13 cellular contexts compared by ENCODE assay signal in the genomic region with DNA sequence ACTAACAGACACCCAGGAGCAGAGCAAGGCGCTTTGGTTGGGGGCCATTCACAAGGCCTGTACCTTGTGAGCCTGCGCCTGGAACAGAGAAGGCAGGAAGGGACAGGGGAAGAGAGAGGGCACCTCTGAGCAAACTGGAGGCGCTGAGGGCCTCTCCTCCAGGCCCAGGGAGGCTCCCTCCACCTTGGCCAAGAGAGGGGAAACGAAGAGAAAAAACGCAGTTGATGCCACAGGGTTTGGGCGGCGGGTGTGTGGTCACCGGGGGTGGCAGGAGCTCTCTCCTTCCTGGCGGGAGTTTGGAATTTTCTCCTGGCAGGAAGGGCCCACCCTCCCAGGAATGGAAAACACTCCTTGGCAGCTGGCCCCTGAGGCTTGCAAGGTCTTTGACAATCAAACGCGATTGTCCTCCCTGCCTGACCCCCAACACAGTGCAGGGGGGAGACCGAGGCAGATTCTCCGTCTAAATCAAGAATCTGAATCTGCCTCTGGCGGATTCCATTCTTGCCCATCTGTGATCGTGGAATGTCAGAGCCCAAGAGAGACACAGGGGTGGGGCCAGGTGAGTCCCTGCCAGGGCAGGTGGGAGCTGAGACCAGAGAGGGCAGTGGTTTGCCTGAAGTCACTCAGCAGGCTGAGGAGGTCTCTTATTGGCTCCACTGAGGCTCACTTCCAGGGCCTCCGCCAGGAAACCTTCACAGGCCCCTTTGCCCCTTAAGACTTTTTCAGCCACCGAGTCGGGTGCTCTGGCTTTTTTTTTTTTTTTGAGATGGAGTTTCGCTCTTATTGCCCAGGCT. TPM values are rescaled to one million over a fixed set of nuclear protein-coding genes. Genes with fewer than 3 reads are reported as not detected.
A peak's percentile ranks its signal among the peaks of the same experiment; 100 is the strongest.
DNase-seq lines count a peak whose midpoint lies in the region; ATAC-seq, FAIRE-seq and TF ChIP-seq lines count a peak whose summit lies in the region.
"Had no signal": no experiment of that assay in that cellular context is flagged by ENCODE, and none has a peak within 500 bp of the region (broad histone marks: within the 10 kb centered on the region; RNA-seq: fewer than 3 reads in every experiment).

No MANE protein-coding gene starts in this region.

- TF ChIP-seq EP300 in A549 (IDR thresholded peaks at IDR 0.05) (no peak), Ishikawa (IDR thresholded peaks at IDR 0.05; ENCODE audit: borderline replicate concordance) (peak; percentile 86), suprapubic skin (IDR thresholded peaks at IDR 0.05) (no peak)

- FAIRE-seq in A549 (lab: Jason Lieb, UNC) = no peak
- FAIRE-seq in endothelial cell of umbilical vein (lab: Jason Lieb, UNC) = peak; percentile 28
- FAIRE-seq: frontal cortex had no signal

- no peak overlapping the region for H3K4me3 Mint-ChIP-seq in osteocyte (ENCODE audit: unreplicated experiment)
- H3K4me3 Mint-ChIP-seq: activated CD4-positive, alpha-beta T cell treated with anti-CD3 and anti-CD28 coated beads for 36 hours had no signal

- POLR2A ChIA-PET in A549 (lab: Yijun Ruan, JAX) = no interaction called here
- POLR2A ChIA-PET in endothelial cell of umbilical vein (lab: Charles Lee) = interaction anchor here (0.9 kb wide), 1 partner anchor 13 kb away, joined by 3 read pairs; no protein-coding TSS in a partner anchor

- H3K27me3 Mint-ChIP-seq in osteocyte (ENCODE audit: unreplicated experiment) = no peaks in the 10 kb centered on the region

- TF ChIP-seq CTCF in A549 (IDR thresholded peaks at IDR 0.05) = no peak
- no peak for TF ChIP-seq CTCF in endothelial cell of umbilical vein (IDR thresholded peaks at IDR 0.05; ENCODE audit: extremely low read depth in 1 of 2, insufficient read depth in 1 of 2, low read depth in 1 of 2, low read length in 2 of 2)
- TF ChIP-seq CTCF in osteocyte (IDR thresholded peaks at IDR 0.05) = no peak
- TF ChIP-seq CTCF in suprapubic skin (IDR thresholded peaks at IDR 0.05) = no peak

- dilution Hi-C loops in endothelial cell of umbilical vein (cut with MboI; ENCODE audit: extremely low pct_ligation_motif_present, low sequenced_read_pairs) = no loop called here

- no peaks in the 10 kb centered on the region for H3K27me3 ChIP-seq in endothelial cell of umbilical vein (ENCODE audit: control insufficient read depth in 2 of 2, insufficient read depth in 2 of 2, low read length in 2 of 2)
- H3K27me3 ChIP-seq in suprapubic skin = no peaks in the 10 kb centered on the region

- H3K36me3 ChIP-seq in endothelial cell of umbilical vein (ENCODE audit: control insufficient read depth in 2 of 2, extremely low read depth in 1 of 2, insufficient read depth in 2 of 2, low read length in 2 of 2) (no peaks in the 10 kb centered on the region), suprapubic skin (no peaks in the 10 kb centered on the region)

- peak overlapping the region; percentile 56 for H3K4me2 ChIP-seq in A549
- H3K4me2 ChIP-seq in endothelial cell of umbilical vein (ENCODE audit: insufficient read depth, low read length) = no peak overlapping the region

- in situ Hi-C loops in ACHN (cut with HindIII; ENCODE audit: low pct_ligation_motif_present, low pct_unique_long_range_greater_than_20kb, low sequenced_read_pairs) = no loop called here

- peak overlapping the region; percentile 97 for H3K27ac Mint-ChIP-seq in osteocyte (ENCODE audit: unreplicated experiment)
- H3K27ac Mint-ChIP-seq: activated CD4-positive, alpha-beta T cell treated with anti-CD3 and anti-CD28 coated beads for 36 hours; activated T-helper 2 cell treated with anti-CD3 and anti-CD28 coated beads, Interferon-gamma antibody, Interleukin-2, Interleukin-4, amounts not matched to agents 10 μg/mL and 5 μg/mL and 100 μg/mL, durations not matched to agents 14 hours and 24 hours and 36 hours had no signal

- DNase-seq in A549 (ENCODE audit: low read depth in 1 of 2, low spot score in 1 of 2) = no peak
- DNase-seq in endothelial cell of umbilical vein (ENCODE audit: low read depth, low spot score) = no peak
- no peak for DNase-seq in osteocyte (ENCODE audit: extremely low spot score, unreplicated experiment)
- DNase-seq in NCI-H526 (lab: John Stamatoyannopoulos, UW) = no peak
- no peak for DNase-seq in 8988T
- no peak for DNase-seq in suprapubic skin (ENCODE audit: low spot score in 2 of 2)
- no peak for DNase-seq in ACHN
- DNase-seq: activated CD4-positive, alpha-beta T cell treated with anti-CD3 and anti-CD28 coated beads for 36 hours; cerebellar nuclear complex had no signal

- ATAC-seq in A549 = peak in 1 of 2 experiments; percentile 40; a peak in 3 of 6 replicates
- ATAC-seq: activated CD4-positive, alpha-beta T cell treated with anti-CD3 and anti-CD28 coated beads for 36 hours had no signal

- no peak overlapping the region for H3K9ac ChIP-seq in endothelial cell of umbilical vein (replicated peaks; ENCODE audit: extremely low read depth, insufficient read depth, low read length)

- no peaks in the 10 kb centered on the region for H3K9me3 Mint-ChIP-seq in osteocyte (ENCODE audit: unreplicated experiment)
- H3K9me3 Mint-ChIP-seq: activated T-helper 2 cell treated with anti-CD3 and anti-CD28 coated beads, Interferon-gamma antibody, Interleukin-2, Interleukin-4, amounts not matched to agents 10 μg/mL and 5 μg/mL and 100 μg/mL, durations not matched to agents 14 hours and 24 hours and 36 hours had no signal

- no peak overlapping the region for H3K4me3 ChIP-seq in A549
- no peak overlapping the region for H3K4me3 ChIP-seq in endothelial cell of umbilical vein (replicated peaks in 1 of 3; ENCODE audit: insufficient read depth in 1 of 3, low read depth in 1 of 3, low read length in 3 of 3)
- no peak overlapping the region for H3K4me3 ChIP-seq in suprapubic skin
- H3K4me3 ChIP-seq: skin epidermis had no signal

- no peaks in the 10 kb centered on the region for H3K9me1 ChIP-seq in endothelial cell of umbilical vein (replicated peaks; ENCODE audit: control insufficient read depth, extremely low read depth, insufficient read depth, low read length)

- peaks cover 79% of the 10 kb centered on the region for H3K4me1 Mint-ChIP-seq in osteocyte (ENCODE audit: unreplicated experiment)

- no peaks in the 10 kb centered on the region for H3K79me2 ChIP-seq in endothelial cell of umbilical vein (ENCODE audit: control insufficient read depth, insufficient read depth, low read length)

- H4K20me1 ChIP-seq in endothelial cell of umbilical vein (replicated peaks; ENCODE audit: control insufficient read depth, extremely low read depth, insufficient read depth, low read length) = no peaks in the 10 kb centered on the region

- TF ChIP-seq POLR2A in A549 (IDR thresholded peaks at IDR 0.05; ENCODE audit: low read length) (no peak), endothelial cell of umbilical vein (IDR thresholded peaks at IDR 0.05; ENCODE audit: low read depth, low read length) (no peak), suprapubic skin (IDR thresholded peaks at IDR 0.05) (no peak)

- intact Hi-C loops in endothelial cell of umbilical vein (cut with micrococcal nuclease) = no loop called here

- H2AFZ ChIP-seq in endothelial cell of umbilical vein (ENCODE audit: low read depth, low read length) = peak overlapping the region; percentile 85

- H3K9me3 ChIP-seq in A549 = no peaks in the 10 kb centered on the region
- no peaks in the 10 kb centered on the region for H3K9me3 ChIP-seq in endothelial cell of umbilical vein (replicated peaks; ENCODE audit: control insufficient read depth, insufficient read depth, low read length)
- H3K9me3 ChIP-seq in suprapubic skin = no peaks in the 10 kb centered on the region

- CTCF ChIA-PET in A549 (lab: Yijun Ruan, JAX) (interaction anchor here (0.5 to 3.0 kb wide), 4 partner anchors 8 to 128 kb away, joined by 3 to 15 read pairs (median 6); no protein-coding TSS in a partner anchor), endothelial cell of umbilical vein (lab: Charles Lee) (interaction anchor here (1.2 to 2.0 kb wide), 3 partner anchors 8 to 13 kb away, joined by 3 to 6 read pairs (median 3); no protein-coding TSS in a partner anchor)

- H3K4me1 ChIP-seq in A549 (peaks cover 58% of the 10 kb centered on the region), endothelial cell of umbilical vein (ENCODE audit: control insufficient read depth, extremely low read depth, insufficient read depth, low read length) (peaks cover 10% of the 10 kb centered on the region), suprapubic skin (peaks cover 48% of the 10 kb centered on the region)

- BruUV-seq in endothelial cell of umbilical vein (replicated peaks; lab: Mats Ljungman, UMichigan) = no TSS peak

- 68% methylated on average over 13 of the region's 19 CpGs for WGBS in A549 (ENCODE audit: missing lambda C conversion rate)
- 54% methylated on average over 18 of the region's 19 CpGs for WGBS in suprapubic skin

- no peaks in the 10 kb centered on the region for H3K36me3 Mint-ChIP-seq in osteocyte (ENCODE audit: unreplicated experiment)

- no peak for TF ChIP-seq RAD21 in A549 (conservative IDR thresholded peaks at IDR 0.05 in 1 of 2, IDR thresholded peaks at IDR 0.05 in 1 of 2)
- TF ChIP-seq RAD21 in Ishikawa (IDR thresholded peaks at IDR 0.05; ENCODE audit: low read depth) = peak; percentile 7; the same call in 1 of the 2 replicates

- H3K27ac ChIP-seq in A549 (peak overlapping the region; percentile 78 to 88), endothelial cell of umbilical vein (ENCODE audit: insufficient read depth, low read depth, low read length) (no peak overlapping the region), suprapubic skin (no peak overlapping the region)

RNA-seq across cellular contexts. Expression of gene RPL3, which starts 21.0 kb away (rescaled TPM):
- polyA plus RNA-seq in A549 (2011; rRNA removed) (1,852 and 1,921 TPM in 2 replicates), A549 (2017; fragmentation: RNase III; extraction: RNeasy Plus Mini Kit Qiagen cat#74134 plus additional on column Dnase treatment) (1,908 to 2,151 TPM (median 1,965 TPM) in 3 replicates), endothelial cell of umbilical vein (3,568 and 4,065 TPM in 2 replicates)
- polyA plus RNA-seq in A549 (2012; cell fraction: cytosol; rRNA removed) = 3,052 and 3,485 TPM in 2 replicates
- 1,995 and 2,105 TPM in 2 replicates for polyA plus RNA-seq in A549 (2012; cell fraction: nucleus; rRNA removed)
- polyA minus RNA-seq in A549 (2011; rRNA and poly(A)+ RNA removed) = 1,682 and 1,944 TPM in 2 replicates
- total RNA-seq in endothelial cell of umbilical vein (1,954 and 2,068 TPM in 2 replicates), osteocyte (1,770 and 1,792 TPM in 2 replicates), suprapubic skin (1,000 to 10,000 TPM; 2,537 to 3,396 (median 3,080) TPM)
- 5,025 and 5,056 TPM in 2 replicates for polyA plus RNA-seq in endothelial cell of umbilical vein (2011; cell fraction: cytosol; rRNA removed)
- 2,447 and 2,853 TPM in 2 replicates for polyA plus RNA-seq in endothelial cell of umbilical vein (2011; cell fraction: nucleus; rRNA removed)
- 2,388 and 3,163 TPM in 2 replicates for polyA plus RNA-seq in endothelial cell of umbilical vein (2012)
- polyA minus RNA-seq in endothelial cell of umbilical vein = 1,732 and 1,760 TPM in 2 replicates
- 1,163 TPM for polyA minus RNA-seq in endothelial cell of umbilical vein (2011; cell fraction: cytosol; rRNA and poly(A)+ RNA removed)
- 461 and 707 TPM in 2 replicates for polyA minus RNA-seq in endothelial cell of umbilical vein (2011; cell fraction: nucleus; rRNA and poly(A)+ RNA removed)

RNA-seq across cellular contexts. Expression of gene SYNGR1, which starts 51.4 kb away (rescaled TPM):
- polyA plus RNA-seq in A549 (2011; rRNA removed) (6.7 and 7.9 TPM in 2 replicates), A549 (2017; fragmentation: RNase III; extraction: RNeasy Plus Mini Kit Qiagen cat#74134 plus additional on column Dnase treatment) (10.9 to 14.5 TPM (median 11.7 TPM) in 3 replicates), endothelial cell of umbilical vein (10.2 and 16.5 TPM in 2 replicates)
- 27.4 and 39.6 TPM in 2 replicates for polyA plus RNA-seq in A549 (2012; cell fraction: cytosol; rRNA removed)
- polyA plus RNA-seq in A549 (2012; cell fraction: nucleus; rRNA removed) = 41.2 and 57.0 TPM in 2 replicates
- polyA minus RNA-seq in A549 (2011; rRNA and poly(A)+ RNA removed) = 2.6 and 5.5 TPM in 2 replicates
- total RNA-seq in endothelial cell of umbilical vein (3.7 and 3.8 TPM in 2 replicates), osteocyte (24.0 and 26.6 TPM in 2 replicates), suprapubic skin (10 to 100 TPM; 34.6 to 52.5 (median 44.3) TPM)
- 4.1 and 8.8 TPM in 2 replicates for polyA plus RNA-seq in endothelial cell of umbilical vein (2011; cell fraction: cytosol; rRNA removed)
- polyA plus RNA-seq in endothelial cell of umbilical vein (2011; cell fraction: nucleus; rRNA removed) = 7.7 and 13.1 TPM in 2 replicates
- 7.7 and 11.3 TPM in 2 replicates for polyA plus RNA-seq in endothelial cell of umbilical vein (2012)
- 2.4 and 3.5 TPM in 2 replicates for polyA minus RNA-seq in endothelial cell of umbilical vein
- polyA minus RNA-seq in endothelial cell of umbilical vein (2011; cell fraction: cytosol; rRNA and poly(A)+ RNA removed) = 5.1 TPM
- 2.1 and 5.6 TPM in 2 replicates for polyA minus RNA-seq in endothelial cell of umbilical vein (2011; cell fraction: nucleus; rRNA and poly(A)+ RNA removed)
- total RNA-seq: activated T-helper 2 cell treated with anti-CD3 and anti-CD28 coated beads, Interferon-gamma antibody, Interleukin-2, Interleukin-4, amounts not matched to agents 10 μg/mL and 5 μg/mL and 100 μg/mL, durations not matched to agents 14 hours and 24 hours and 36 hours had no signal

RNA-seq across cellular contexts. Expression of gene PDGFB, which starts 53.6 kb away (rescaled TPM):
- 4.0 and 4.5 TPM in 2 replicates for polyA plus RNA-seq in A549 (2011; rRNA removed)
- 4.0 and 5.2 TPM in 2 replicates for polyA plus RNA-seq in A549 (2012; cell fraction: cytosol; rRNA removed)
- polyA plus RNA-seq in A549 (2012; cell fraction: nucleus; rRNA removed) = 7.2 and 9.2 TPM in 2 replicates
- 2.1 to 3.3 TPM (median 3.0 TPM) in 3 replicates for polyA plus RNA-seq in A549 (2017; fragmentation: RNase III; extraction: RNeasy Plus Mini Kit Qiagen cat#74134 plus additional on column Dnase treatment)
- 3.2 and 4.7 TPM in 2 replicates for polyA minus RNA-seq in A549 (2011; rRNA and poly(A)+ RNA removed)
- total RNA-seq in endothelial cell of umbilical vein = 240 and 273 TPM in 2 replicates
- 135 and 179 TPM in 2 replicates for polyA plus RNA-seq in endothelial cell of umbilical vein
- 144 and 170 TPM in 2 replicates for polyA plus RNA-seq in endothelial cell of umbilical vein (2011; cell fraction: cytosol; rRNA removed)
- 102 and 122 TPM in 2 replicates for polyA plus RNA-seq in endothelial cell of umbilical vein (2011; cell fraction: nucleus; rRNA removed)
- polyA plus RNA-seq in endothelial cell of umbilical vein (2012) = 57.8 and 101 TPM in 2 replicates
- polyA minus RNA-seq in endothelial cell of umbilical vein = 185 and 212 TPM in 2 replicates
- 3.4 TPM for polyA minus RNA-seq in endothelial cell of umbilical vein (2011; cell fraction: cytosol; rRNA and poly(A)+ RNA removed)
- 44.9 and 58.4 TPM in 2 replicates for polyA minus RNA-seq in endothelial cell of umbilical vein (2011; cell fraction: nucleus; rRNA and poly(A)+ RNA removed)
- total RNA-seq in osteocyte = 16.8 and 20.0 TPM in 2 replicates
- total RNA-seq in suprapubic skin = 10 to 100 TPM; 10.5 to 20.6 (median 12.0) TPM

Comparison
In these comparisons a context has a peak if more than half of its experiments do, and no peak if none do; other contexts are left out.
1. H3K27ac ChIP-seq: peak in A549 (2 of 2); none in endothelial cell of umbilical vein (single experiment) and suprapubic skin (single experiment).
2. RNA of gene PDGFB, which starts 53.6 kb away (total RNA-seq): 240 to 273 TPM in endothelial cell of umbilical vein; 16.8 to 20.0 TPM in osteocyte and 10.5 to 20.6 TPM in suprapubic skin; every median in the first group is over 10 times any median in the second.